In the genomic region with DNA sequence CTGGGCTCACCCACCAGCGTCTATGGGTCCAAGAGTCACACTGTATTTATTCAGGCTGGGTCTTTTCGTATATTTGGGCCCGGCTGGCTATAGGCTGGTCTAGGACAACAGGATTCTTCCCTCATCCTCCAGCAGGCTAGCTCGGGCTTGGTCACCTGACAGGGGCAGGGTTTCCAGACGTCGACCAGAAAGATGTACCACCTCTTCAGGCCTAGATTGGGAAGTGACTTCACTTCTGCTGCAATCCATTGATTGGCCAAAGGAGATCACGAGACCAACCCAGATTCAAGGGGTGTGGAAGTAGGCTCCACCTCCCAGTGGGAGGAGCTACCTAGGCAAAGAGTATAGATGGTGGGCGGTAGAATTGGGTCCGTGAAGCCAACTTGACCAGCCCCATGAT, we compare ENCODE assay signal across 8 cellular contexts. TPM values are rescaled to one million over a fixed set of nuclear protein-coding genes. Genes with fewer than 3 reads are reported as not detected.
DNase-seq lines count a peak whose midpoint lies in the region; ATAC-seq, FAIRE-seq and TF ChIP-seq lines count a peak whose summit lies in the region.
"Not testable (repeated sequence)": the region's sequence is repeated elsewhere in the genome, so short reads cannot be mapped to it uniquely, and the experiment has no call there.

No MANE protein-coding gene starts in this region.

- H3K4me2 ChIP-seq in H1 (ENCODE audit: insufficient read depth in 1 of 2, low read depth in 2 of 2, low read length in 2 of 2); HepG2 (ENCODE audit: low read depth, low read length): not testable (repeated sequence)

- peak; percentile 91 for ATAC-seq in CD8-positive, alpha-beta T cell
- ATAC-seq in HG03342 (IDR thresholded peaks at IDR 0.05; ENCODE audit: unreplicated experiment) (peak; percentile 51), WTC11 (peak; percentile 91), HepG2 (peak; percentile 86), upper lobe of right lung (peak; percentile 70)
- peak; percentile 92 for ATAC-seq in activated T-helper 17 cell treated with anti-CD3 and anti-CD28 coated beads, Interleukin-2, amount 50 U/mL, for 72 hours (replicated peaks)
- peak; percentile 66 to 78 for ATAC-seq in natural killer cell treated with Interleukin-12 subunit alpha and Interleukin-12 subunit beta and Interleukin-15 and Interleukin-18, amount 100 ng/mL, for 72 hours

- FAIRE-seq in H1 (lab: Jason Lieb, UNC) (peak; percentile 86), HepG2 (lab: Jason Lieb, UNC) (peak; percentile 68)

- DNase-seq in CD8-positive, alpha-beta T cell; WTC11 (ENCODE audit: low spot score); H1 (ENCODE audit: low read depth in 1 of 2, low spot score in 2 of 2); HepG2 (ENCODE audit: low spot score); natural killer cell treated with Interleukin-12 subunit alpha and Interleukin-12 subunit beta and Interleukin-15 and Interleukin-18, amount 100 ng/mL, for 72 hours (ENCODE audit: low spot score); upper lobe of right lung: not testable (repeated sequence)

- H3K18ac ChIP-seq in H1 (ENCODE audit: extremely low read depth, low read length) = not testable (repeated sequence)

- CTCF ChIA-PET in CD8-positive, alpha-beta T cell (lab: Charles Lee); H1 (lab: Charles Lee; ENCODE audit: partially characterized antibody); HepG2 (lab: Yijun Ruan, JAX; ENCODE audit: low intra/inter-chr PET ratio, low total read pairs): not testable (repeated sequence)
- CTCF ChIA-PET in WTC11 (lab: Charles Lee) = interaction anchor here (0.6 kb wide), 2 partner anchors 57 to 1525 kb away, joined by 3 to 4 read pairs; no protein-coding TSS in a partner anchor

- WGBS in H1 (ENCODE audit: extremely low coverage in 1 of 2, insufficient coverage in 1 of 2, insufficient read length in 1 of 2, insufficient replicate concordance in 2 of 2, low coverage in 1 of 2, low lambda C conversion rate in 2 of 2, missing lambda C conversion rate in 1 of 2), 2 experiments = no CpG with 5 or more reads among the region's 9 CpGs
- WGBS in HepG2 (ENCODE audit: low lambda C conversion rate) = no CpG with 5 or more reads among the region's 9 CpGs

- H3K27ac Mint-ChIP-seq in CD8-positive, alpha-beta T cell; WTC11; activated T-helper 17 cell treated with anti-CD3 and anti-CD28 coated beads, Interleukin-2, amount 50 U/mL, for 72 hours; natural killer cell treated with Interleukin-12 subunit alpha and Interleukin-12 subunit beta and Interleukin-15 and Interleukin-18, amount 100 ng/mL, for 72 hours: not testable (repeated sequence)

- H3K36me3 ChIP-seq in CD8-positive, alpha-beta T cell (ENCODE audit: insufficient read depth, low read length); H1 (ENCODE audit: control insufficient read depth in 2 of 4, insufficient read depth in 4 of 4, low read length in 3 of 4); HepG2 (replicated peaks in 1 of 2; ENCODE audit: control insufficient read depth in 1 of 2, insufficient read depth in 2 of 2, low read length in 2 of 2); upper lobe of right lung: not testable (repeated sequence)

- H2AK5ac ChIP-seq in H1 (ENCODE audit: low read depth, low read length) = not testable (repeated sequence)

- not testable (repeated sequence) for H3K4me3 ChIP-seq in CD8-positive, alpha-beta T cell (ENCODE audit: low read depth, low read length); H1 (ENCODE audit: extremely low read depth in 1 of 4, insufficient read depth in 2 of 4, low read depth in 3 of 4, low read length in 4 of 4); HepG2 (replicated peaks in 1 of 3; ENCODE audit: insufficient read depth in 1 of 3, low read depth in 2 of 3, low read length in 3 of 3); upper lobe of right lung

- H2BK15ac ChIP-seq in H1 (ENCODE audit: low read length) = not testable (repeated sequence)

- in situ Hi-C loops in HepG2 (cut with HindIII; ENCODE audit: extremely low pct_ligation_motif_present, low pct_unique_long_range_greater_than_20kb) = not testable (repeated sequence)

- H2BK5ac ChIP-seq in H1 (ENCODE audit: low read depth, low read length) = not testable (repeated sequence)

- H3K27me3 Mint-ChIP-seq in CD8-positive, alpha-beta T cell (ENCODE audit: low read depth); WTC11 (ENCODE audit: low read depth); activated T-helper 17 cell treated with anti-CD3 and anti-CD28 coated beads, Interleukin-2, amount 50 U/mL, for 72 hours; natural killer cell treated with Interleukin-12 subunit alpha and Interleukin-12 subunit beta and Interleukin-15 and Interleukin-18, amount 100 ng/mL, for 72 hours: not testable (repeated sequence)

- intact Hi-C loops in CD8-positive, alpha-beta T cell (cut with DNase I, micrococcal nuclease); HepG2 (cut with micrococcal nuclease; ENCODE audit: unreplicated experiment); upper lobe of right lung (cut with DNase I): not testable (repeated sequence)

- not testable (repeated sequence) for H3K9me3 ChIP-seq in CD8-positive, alpha-beta T cell (ENCODE audit: low read length); H1 (ENCODE audit: insufficient read depth in 2 of 2, low read depth in 1 of 2, low read length in 1 of 2); HepG2 (ENCODE audit: low read length); upper lobe of right lung

- H3K9ac ChIP-seq in H1 (replicated peaks in 1 of 4; ENCODE audit: extremely low read depth in 1 of 4, low read depth in 3 of 4, low read length in 3 of 4); HepG2 (ENCODE audit: insufficient read depth, low read depth, low read length): not testable (repeated sequence)

- TF ChIP-seq POLR2A in H1 (IDR thresholded peaks at IDR 0.05; ENCODE audit: control extremely low read depth in 1 of 2, low read depth in 2 of 2, low read length in 2 of 2); HepG2 (IDR thresholded peaks at IDR 0.05; ENCODE audit: insufficient read depth in 1 of 2, low read depth in 2 of 2, low read length in 2 of 2): not testable (repeated sequence)

- H3K4me3 Mint-ChIP-seq in CD8-positive, alpha-beta T cell; WTC11; activated T-helper 17 cell treated with anti-CD3 and anti-CD28 coated beads, Interleukin-2, amount 50 U/mL, for 72 hours; natural killer cell treated with Interleukin-12 subunit alpha and Interleukin-12 subunit beta and Interleukin-15 and Interleukin-18, amount 100 ng/mL, for 72 hours: not testable (repeated sequence)

- POLR2A ChIA-PET in CD8-positive, alpha-beta T cell (lab: Charles Lee); H1 (lab: Charles Lee; ENCODE audit: partially characterized antibody); HepG2 (lab: Yijun Ruan, JAX): not testable (repeated sequence)
- POLR2A ChIA-PET in WTC11 (lab: Charles Lee) = interaction anchor here (0.6 kb wide), 1 partner anchor 126 kb away, joined by 6 read pairs; no protein-coding TSS in a partner anchor

- H3K9me3 Mint-ChIP-seq in CD8-positive, alpha-beta T cell; WTC11; activated T-helper 17 cell treated with anti-CD3 and anti-CD28 coated beads, Interleukin-2, amount 50 U/mL, for 72 hours; natural killer cell treated with Interleukin-12 subunit alpha and Interleukin-12 subunit beta and Interleukin-15 and Interleukin-18, amount 100 ng/mL, for 72 hours: not testable (repeated sequence)

- H3K27ac ChIP-seq in CD8-positive, alpha-beta T cell (ENCODE audit: low read depth, low read length); H1 (ENCODE audit: low read depth, low read length); HepG2 (ENCODE audit: extremely low read length, insufficient read depth, low read length); upper lobe of right lung: not testable (repeated sequence)

- H4K20me1 ChIP-seq in H1 (replicated peaks in 1 of 2; ENCODE audit: control insufficient read depth in 1 of 2, insufficient read depth in 2 of 2, low read length in 2 of 2); HepG2 (ENCODE audit: insufficient read depth, low read length): not testable (repeated sequence)

- H3K14ac ChIP-seq in H1 (ENCODE audit: insufficient read length) = not testable (repeated sequence)

- H3K23ac ChIP-seq in H1 (ENCODE audit: insufficient read length) = not testable (repeated sequence)

- H2BK20ac ChIP-seq in H1 (ENCODE audit: low read length) = not testable (repeated sequence)

- H4K5ac ChIP-seq in H1 (ENCODE audit: insufficient read length, low read depth, low read length) = not testable (repeated sequence)

- not testable (repeated sequence) for H3K79me2 ChIP-seq in H1 (ENCODE audit: control insufficient read depth in 1 of 2, insufficient read depth in 2 of 2, low read length in 2 of 2); HepG2 (ENCODE audit: insufficient read depth, low read length)

- not testable (repeated sequence) for H3K23me2 ChIP-seq in H1 (ENCODE audit: low read depth, low read length)

- H3K27me3 ChIP-seq in CD8-positive, alpha-beta T cell (ENCODE audit: insufficient read depth, low read length); H1 (replicated peaks in 1 of 4; ENCODE audit: control insufficient read depth in 3 of 4, extremely low read depth in 1 of 4, insufficient read depth in 3 of 4, low read length in 3 of 4); HepG2 (ENCODE audit: control insufficient read depth in 1 of 2, insufficient read depth in 2 of 2, low read length in 2 of 2); upper lobe of right lung: not testable (repeated sequence)

- not testable (repeated sequence) for H3K36me3 Mint-ChIP-seq in CD8-positive, alpha-beta T cell; WTC11; activated T-helper 17 cell treated with anti-CD3 and anti-CD28 coated beads, Interleukin-2, amount 50 U/mL, for 72 hours (ENCODE audit: low read depth); natural killer cell treated with Interleukin-12 subunit alpha and Interleukin-12 subunit beta and Interleukin-15 and Interleukin-18, amount 100 ng/mL, for 72 hours

- not testable (repeated sequence) for H2BK12ac ChIP-seq in H1 (ENCODE audit: low read depth, low read length)

- not testable (repeated sequence) for TF ChIP-seq CTCF in CD8-positive, alpha-beta T cell (IDR thresholded peaks at IDR 0.05); WTC11 (IDR thresholded peaks at IDR 0.05); H1 (IDR thresholded peaks at IDR 0.05; ENCODE audit: control extremely low read depth in 1 of 3, insufficient read depth in 1 of 3, low read depth in 1 of 3, low read length in 3 of 3); HepG2 (CRISPR knock-in tag; IDR thresholded peaks at IDR 0.05); upper lobe of right lung (IDR thresholded peaks at IDR 0.05)

- H3K4me1 ChIP-seq in CD8-positive, alpha-beta T cell (ENCODE audit: insufficient read depth, low read length); H1 (replicated peaks in 1 of 4; ENCODE audit: control insufficient read depth in 3 of 4, insufficient read depth in 4 of 4, low read length in 3 of 4); HepG2 (ENCODE audit: insufficient read depth, low read length); upper lobe of right lung: not testable (repeated sequence)

- H4K91ac ChIP-seq in H1 (replicated peaks; ENCODE audit: insufficient read length, low read length) = not testable (repeated sequence)

- not testable (repeated sequence) for H2BK120ac ChIP-seq in H1 (replicated peaks; ENCODE audit: low read depth, low read length)

- not testable (repeated sequence) for H3K4ac ChIP-seq in H1 (replicated peaks; ENCODE audit: insufficient read length, low read depth, low read length)

- not testable (repeated sequence) for H3K4me1 Mint-ChIP-seq in CD8-positive, alpha-beta T cell (ENCODE audit: low read depth); activated T-helper 17 cell treated with anti-CD3 and anti-CD28 coated beads, Interleukin-2, amount 50 U/mL, for 72 hours; natural killer cell treated with Interleukin-12 subunit alpha and Interleukin-12 subunit beta and Interleukin-15 and Interleukin-18, amount 100 ng/mL, for 72 hours (ENCODE audit: low read depth in 2 of 2)
- peaks cover 11% of the 10 kb centered on the region for H3K4me1 Mint-ChIP-seq in WTC11

- not testable (repeated sequence) for H2AFZ ChIP-seq in H1 (ENCODE audit: low read length); HepG2 (ENCODE audit: low read length)

- not testable (repeated sequence) for H3K79me1 ChIP-seq in H1 (ENCODE audit: low read depth, low read length)

- BruUV-seq in HepG2 (replicated peaks; lab: Mats Ljungman, UMichigan) = not testable (repeated sequence)

- H4K8ac ChIP-seq in H1 (ENCODE audit: extremely low read depth, insufficient read depth, low read length) = not testable (repeated sequence)

- H3K56ac ChIP-seq in H1 (replicated peaks; ENCODE audit: insufficient read length, low read depth, low read length) = not testable (repeated sequence)

- not testable (repeated sequence) for TF ChIP-seq RAD21 in H1 (IDR thresholded peaks at IDR 0.05 in 1 of 2, conservative IDR thresholded peaks at IDR 0.05 in 1 of 2; ENCODE audit: low read depth in 2 of 2, low read length in 2 of 2); HepG2 (CRISPR knock-in tag; IDR thresholded peaks at IDR 0.05)

- TF ChIP-seq EP300 in H1 (IDR thresholded peaks at IDR 0.05; ENCODE audit: borderline replicate concordance in 1 of 2, low read depth in 2 of 2, low read length in 2 of 2); HepG2 (IDR thresholded peaks at IDR 0.05; ENCODE audit: low read depth in 2 of 2, low read length in 2 of 2); HepG2 (CRISPR knock-in tag; IDR thresholded peaks at IDR 0.05; ENCODE audit: borderline replicate concordance): not testable (repeated sequence)

RNA-seq across cellular contexts. Expression of gene LRRC37B, which starts 53.5 kb away (rescaled TPM):
- total RNA-seq in CD8-positive, alpha-beta T cell = 10 to 100 TPM; 80.1 to 88.3 TPM
- total RNA-seq in WTC11 (2021) (18.7 to 20.7 TPM (median 20.6 TPM) in 3 replicates), HepG2 (2016; rRNA removed; fragmentation: Illumina TruSeq; extraction: Trizol) (5.4 and 8.7 TPM in 2 replicates), upper lobe of right lung (15.8 TPM)
- 10 to 100 TPM; 29.2 to 35.5 TPM for total RNA-seq in activated T-helper 17 cell treated with anti-CD3 and anti-CD28 coated beads, Interleukin-2, amount 50 U/mL, for 72 hours
- 18.8 and 19.0 TPM in 2 replicates for total RNA-seq in H1 (2021; fragmentation: NEBNext Ultra II Directional; extraction: Animal tissue kit (Norgen Biotek cat#: 25700))
- polyA plus RNA-seq in H1 (2011; rRNA removed) (11.3 and 16.0 TPM in 2 replicates), HepG2 (2011; rRNA removed) (8.8 and 9.7 TPM in 2 replicates)
- 15.3 TPM for polyA plus RNA-seq in H1 (2011; cell fraction: cytosol; rRNA removed)
- polyA plus RNA-seq in H1 (2011; cell fraction: nucleus; rRNA removed) = 26.0 TPM
- 19.2 to 23.6 TPM (median 21.0 TPM) in 4 replicates for polyA plus RNA-seq in H1 (2012, experiment 1 of 2)
- 7.2 TPM for polyA plus RNA-seq in H1 (2012, experiment 2 of 2)
- 14.6 TPM for polyA plus RNA-seq in H1 (2013, experiment 1 of 2)
- 13.3 TPM for polyA plus RNA-seq in H1 (2013, experiment 2 of 2)
- polyA minus RNA-seq in H1 (2011; rRNA and poly(A)+ RNA removed) = 30.3 and 31.2 TPM in 2 replicates
- polyA minus RNA-seq in H1 (2011; cell fraction: cytosol; rRNA and poly(A)+ RNA removed) = 16.4 TPM
- 54.2 TPM for polyA minus RNA-seq in H1 (2011; cell fraction: nucleus; rRNA and poly(A)+ RNA removed)
- 6.1 and 7.3 TPM in 2 replicates for total RNA-seq in HepG2 (2016; cell fraction: cytosol; rRNA removed; fragmentation: Illumina TruSeq; extraction: Trizol; ENCODE audit: low read depth)
- 5.2 and 7.8 TPM in 2 replicates for total RNA-seq in HepG2 (2016; cell fraction: insoluble cytoplasmic fraction; rRNA removed; fragmentation: Illumina TruSeq; extraction: Trizol)
- 6.9 and 7.3 TPM in 2 replicates for total RNA-seq in HepG2 (2016; cell fraction: membrane; rRNA removed; fragmentation: Illumina TruSeq; extraction: Trizol)
- 11.9 and 21.2 TPM in 2 replicates for total RNA-seq in HepG2 (2016; cell fraction: nucleus; rRNA removed; fragmentation: Illumina TruSeq; extraction: Trizol)
- 3.4 and 4.8 TPM in 2 replicates for polyA plus RNA-seq in HepG2 (2011; cell fraction: cytosol; rRNA removed)
- polyA plus RNA-seq in HepG2 (2011; cell fraction: nucleus; rRNA removed) = 12.8 and 17.6 TPM in 2 replicates
- polyA plus RNA-seq in HepG2 (2012) = 5.3 and 7.2 TPM in 2 replicates
- polyA plus RNA-seq in HepG2 (2016; cell fraction: cytosol; fragmentation: Illumina TruSeq; extraction: Trizol; ENCODE audit: low read depth) = 2.1 TPM in 2 replicates
- polyA plus RNA-seq in HepG2 (2016; cell fraction: insoluble cytoplasmic fraction; fragmentation: Illumina TruSeq; extraction: Trizol; ENCODE audit: low read depth) = 5.0 and 6.4 TPM in 2 replicates
- polyA plus RNA-seq in HepG2 (2016; cell fraction: membrane; fragmentation: Illumina TruSeq; extraction: Trizol; ENCODE audit: low read depth) = 2.9 and 4.2 TPM in 2 replicates
- polyA plus RNA-seq in HepG2 (2016; cell fraction: nucleus; fragmentation: Illumina TruSeq; extraction: Trizol; ENCODE audit: insufficient read depth, low read depth) = 19.5 and 24.3 TPM in 2 replicates
- 11.0 and 25.0 TPM in 2 replicates for polyA minus RNA-seq in HepG2 (2011; rRNA and poly(A)+ RNA removed; ENCODE audit: low replicate concordance)
- 2.9 and 3.4 TPM in 2 replicates for polyA minus RNA-seq in HepG2 (2011; cell fraction: cytosol; rRNA and poly(A)+ RNA removed)
- 33.2 and 38.7 TPM in 2 replicates for polyA minus RNA-seq in HepG2 (2011; cell fraction: nucleus; rRNA and poly(A)+ RNA removed)
- total RNA-seq in natural killer cell treated with Interleukin-12 subunit alpha and Interleukin-12 subunit beta and Interleukin-15 and Interleukin-18, amount 100 ng/mL, for 72 hours = 10 to 100 TPM in 1 of 2 donors, 1 to 10 TPM in 1; 9.4 to 18.6 TPM
